In genomic region chr2:162057426-162057825, GRCh38 we compare ENCODE assay signal across 24 cellular contexts. TPM values are rescaled to one million over a fixed set of nuclear protein-coding genes. Genes with fewer than 3 reads are reported as not detected.
DNase-seq lines count a peak whose midpoint lies in the region; ATAC-seq, FAIRE-seq and TF ChIP-seq lines count a peak whose summit lies in the region.
"Had no signal": no experiment of that assay in that cellular context is flagged by ENCODE, and none has a peak within 500 bp of the region (broad histone marks: within the 10 kb centered on the region; RNA-seq: fewer than 3 reads in every experiment).

No MANE protein-coding gene starts in this region.

- no peaks in the 10 kb centered on the region for H3K27me3 Mint-ChIP-seq in activated CD4-positive, alpha-beta T cell treated with anti-CD3 and anti-CD28 coated beads for 36 hours
- H3K27me3 Mint-ChIP-seq in CD4-positive, CD25-positive, alpha-beta regulatory T cell = no peaks in the 10 kb centered on the region
- H3K27me3 Mint-ChIP-seq in T-helper 2 cell treated with Interferon-gamma antibody and Interleukin-4, amounts not matched to agents 5 μg/mL and 100 μg/mL, for 36 hours (ENCODE audit: low read depth) = no peaks in the 10 kb centered on the region
- no peaks in the 10 kb centered on the region for H3K27me3 Mint-ChIP-seq in astrocyte (ENCODE audit: low read depth, unreplicated experiment)
- H3K27me3 Mint-ChIP-seq: brain had no signal

- H2AFZ ChIP-seq in astrocyte (ENCODE audit: low read depth, low read length) = no peak overlapping the region

- H3K4me3 ChIP-seq in CD4-positive, CD25-positive, alpha-beta regulatory T cell (ENCODE audit: low read depth, low read length) = peak overlapping the region; percentile 35
- H3K4me3 ChIP-seq in astrocyte (ENCODE audit: insufficient read depth, low read depth, low read length) = no peak overlapping the region
- H3K4me3 ChIP-seq: HAP-1, Peyer's patch, psoas muscle, SJCRH30, transverse colon had no signal

- FAIRE-seq in astrocyte (lab: Jason Lieb, UNC) = peak; percentile 43
- FAIRE-seq: colon had no signal

- peaks cover 70% of the 10 kb centered on the region for H3K4me1 Mint-ChIP-seq in activated CD4-positive, alpha-beta T cell treated with anti-CD3 and anti-CD28 coated beads for 36 hours
- peaks cover 28 to 79% (median 41%) of the 10 kb centered on the region in 4 donors for H3K4me1 Mint-ChIP-seq in CD4-positive, CD25-positive, alpha-beta regulatory T cell
- H3K4me1 Mint-ChIP-seq in T-helper 2 cell treated with Interferon-gamma antibody and Interleukin-4, amounts not matched to agents 5 μg/mL and 100 μg/mL, for 36 hours (ENCODE audit: low read depth) = peaks cover 74% of the 10 kb centered on the region
- H3K4me1 Mint-ChIP-seq in astrocyte (ENCODE audit: low read depth, unreplicated experiment) = peaks cover 7% of the 10 kb centered on the region

- ATAC-seq in activated CD4-positive, alpha-beta T cell treated with anti-CD3 and anti-CD28 coated beads for 36 hours = peak; percentile 28
- ATAC-seq in CD4-positive, CD25-positive, alpha-beta regulatory T cell (ENCODE audit: low read depth in 2 of 2) = no peak
- ATAC-seq in GM19452 (IDR thresholded peaks at IDR 0.05; ENCODE audit: unreplicated experiment) (no peak), GM19395 (IDR thresholded peaks at IDR 0.05; ENCODE audit: unreplicated experiment) (no peak)
- ATAC-seq: left cardiac atrium, psoas muscle had no signal

- no peaks in the 10 kb centered on the region for H3K27me3 ChIP-seq in CD4-positive, CD25-positive, alpha-beta regulatory T cell (ENCODE audit: control insufficient read depth, insufficient read depth, low read length)
- H3K27me3 ChIP-seq in astrocyte (ENCODE audit: insufficient read depth, low read length) = no peaks in the 10 kb centered on the region
- H3K27me3 ChIP-seq: foreskin keratinocyte, Peyer's patch, SJCRH30, transverse colon had no signal

- H3K9ac ChIP-seq in astrocyte (ENCODE audit: low read length) = no peak overlapping the region

- H4K20me1 ChIP-seq in astrocyte (ENCODE audit: insufficient read depth, low read length) = no peaks in the 10 kb centered on the region

- H3K4me2 ChIP-seq in astrocyte (ENCODE audit: low read length) = no peak overlapping the region

- peaks cover 16% of the 10 kb centered on the region for H3K36me3 Mint-ChIP-seq in activated CD4-positive, alpha-beta T cell treated with anti-CD3 and anti-CD28 coated beads for 36 hours (ENCODE audit: low read depth)
- H3K36me3 Mint-ChIP-seq in CD4-positive, CD25-positive, alpha-beta regulatory T cell = peaks cover 16% of the 10 kb centered on the region
- H3K36me3 Mint-ChIP-seq in T-helper 2 cell treated with Interferon-gamma antibody and Interleukin-4, amounts not matched to agents 5 μg/mL and 100 μg/mL, for 36 hours (ENCODE audit: low read depth) = peaks cover 74% of the 10 kb centered on the region
- peaks cover 2% of the 10 kb centered on the region for H3K36me3 Mint-ChIP-seq in astrocyte (ENCODE audit: low read depth, unreplicated experiment)

- intact Hi-C loops in activated CD4-positive, alpha-beta T cell treated with anti-CD3 and anti-CD28 coated beads for 36 hours (cut with DNase I, micrococcal nuclease) = loop anchor here (2.0 to 10.0 kb wide), 5 partner anchors 65 to 980 kb away; partner anchors contain the start of gene TANK (in 1 of the 2)

- peaks cover 0 to 6% of the 10 kb centered on the region in 2 experiments for H3K9me3 ChIP-seq in CD4-positive, CD25-positive, alpha-beta regulatory T cell (ENCODE audit: control insufficient read depth in 2 of 2, low read length in 2 of 2)
- peaks cover 2% of the 10 kb centered on the region for H3K9me3 ChIP-seq in astrocyte (ENCODE audit: insufficient read depth, low read depth, low read length)
- H3K9me3 ChIP-seq: SJCRH30 had no signal

- POLR2A ChIA-PET in activated CD4-positive, alpha-beta T cell treated with anti-CD3 and anti-CD28 coated beads for 36 hours (lab: Charles Lee) = no interaction called here

- peak overlapping the region; percentile 59 for H3K27ac Mint-ChIP-seq in activated CD4-positive, alpha-beta T cell treated with anti-CD3 and anti-CD28 coated beads for 36 hours
- peak overlapping the region in 2 of 3 donors; percentile 23 to 73 for H3K27ac Mint-ChIP-seq in CD4-positive, CD25-positive, alpha-beta regulatory T cell
- peak overlapping the region; percentile 82 for H3K27ac Mint-ChIP-seq in T-helper 2 cell treated with Interferon-gamma antibody and Interleukin-4, amounts not matched to agents 5 μg/mL and 100 μg/mL, for 36 hours
- H3K27ac Mint-ChIP-seq in astrocyte (ENCODE audit: unreplicated experiment) = no peak overlapping the region
- H3K27ac Mint-ChIP-seq: brain had no signal

- peaks cover 9% of the 10 kb centered on the region for H3K4me1 ChIP-seq in CD4-positive, CD25-positive, alpha-beta regulatory T cell (ENCODE audit: control insufficient read depth, insufficient read depth, low read length, poor library complexity, severe bottlenecking)
- H3K4me1 ChIP-seq in astrocyte (ENCODE audit: insufficient read depth, low read length) = no peaks in the 10 kb centered on the region
- H3K4me1 ChIP-seq: foreskin keratinocyte, psoas muscle, SJCRH30, transverse colon had no signal

- no peak for TF ChIP-seq CTCF in astrocyte (IDR thresholded peaks at IDR 0.05; ENCODE audit: insufficient read depth, low read depth, low read length)

- no peaks in the 10 kb centered on the region for H3K79me2 ChIP-seq in astrocyte (ENCODE audit: insufficient read depth, low read length)

- H3K36me3 ChIP-seq in CD4-positive, CD25-positive, alpha-beta regulatory T cell (ENCODE audit: control insufficient read depth, insufficient read depth, low read length) = no peaks in the 10 kb centered on the region
- no peaks in the 10 kb centered on the region for H3K36me3 ChIP-seq in astrocyte (ENCODE audit: insufficient read depth, low read length)
- H3K36me3 ChIP-seq: HAP-1, SJCRH30, transverse colon had no signal

- no peak overlapping the region for H3K4me3 Mint-ChIP-seq in activated CD4-positive, alpha-beta T cell treated with anti-CD3 and anti-CD28 coated beads for 36 hours
- H3K4me3 Mint-ChIP-seq in CD4-positive, CD25-positive, alpha-beta regulatory T cell = peak overlapping the region; percentile 29 to 66 (median 42)
- peak overlapping the region; percentile 77 for H3K4me3 Mint-ChIP-seq in T-helper 2 cell treated with Interferon-gamma antibody and Interleukin-4, amounts not matched to agents 5 μg/mL and 100 μg/mL, for 36 hours
- H3K4me3 Mint-ChIP-seq in astrocyte (ENCODE audit: unreplicated experiment) = no peak overlapping the region
- H3K4me3 Mint-ChIP-seq: brain had no signal

- peak; percentile 32 for DNase-seq in activated CD4-positive, alpha-beta T cell treated with anti-CD3 and anti-CD28 coated beads for 36 hours
- no peak for DNase-seq in activated CD4-positive, alpha-beta T cell treated with anti-CD3 and anti-CD28 coated beads for 48 hours
- peak in 1 of 3 donors; percentile 61 for DNase-seq in CD4-positive, CD25-positive, alpha-beta regulatory T cell
- DNase-seq in T-helper 2 cell treated with Interferon-gamma antibody and Interleukin-4, amounts not matched to agents 5 μg/mL and 100 μg/mL, for 36 hours (ENCODE audit: low spot score) = no peak
- DNase-seq in astrocyte (ENCODE audit: low read depth) (no peak), T-helper 9 cell (no peak)
- DNase-seq: activated CD4-positive, alpha-beta T cell treated with anti-CD3 and anti-CD28 coated beads for 1 hour; effector CD8-positive, alpha-beta T cell; foreskin keratinocyte; GF-D8; left cardiac atrium; NCI-H1694 treated with DMSO at 0.1 percent for 48 hours; NCI-H2171 treated with DMSO at 0.1 percent for 48 hours; NCI-H524; Peyer's patch; psoas muscle; SJCRH30; transverse colon had no signal

- CTCF ChIA-PET in activated CD4-positive, alpha-beta T cell treated with anti-CD3 and anti-CD28 coated beads for 36 hours (lab: Charles Lee) = interaction anchor here (1.0 to 1.5 kb wide), 3 partner anchors 9 to 104 kb away, joined by 3 to 5 read pairs (median 4); no protein-coding TSS in a partner anchor

- no peak overlapping the region for H3K27ac ChIP-seq in CD4-positive, CD25-positive, alpha-beta regulatory T cell (ENCODE audit: insufficient read depth, low read length, poor library complexity, severe bottlenecking)
- H3K27ac ChIP-seq in astrocyte (ENCODE audit: low read depth, low read length) = no peak overlapping the region
- H3K27ac ChIP-seq: 22Rv1, foreskin keratinocyte, Peyer's patch, psoas muscle, SJCRH30, transverse colon had no signal

- peaks cover 5% of the 10 kb centered on the region for H3K9me3 Mint-ChIP-seq in activated CD4-positive, alpha-beta T cell treated with anti-CD3 and anti-CD28 coated beads for 36 hours (ENCODE audit: low read depth)
- H3K9me3 Mint-ChIP-seq in CD4-positive, CD25-positive, alpha-beta regulatory T cell = peaks cover 0 to 6% (median 0%) of the 10 kb centered on the region in 7 donors
- H3K9me3 Mint-ChIP-seq in T-helper 2 cell treated with Interferon-gamma antibody and Interleukin-4, amounts not matched to agents 5 μg/mL and 100 μg/mL, for 36 hours = peaks cover 16% of the 10 kb centered on the region
- H3K9me3 Mint-ChIP-seq in astrocyte (ENCODE audit: unreplicated experiment) = peaks cover 11% of the 10 kb centered on the region

RNA-seq across cellular contexts. Expression of gene DPP4, which starts 16.6 kb away (rescaled TPM):
- total RNA-seq in activated CD4-positive, alpha-beta T cell treated with anti-CD3 and anti-CD28 coated beads for 36 hours = 10 to 100 TPM; 15.9 to 22.4 TPM
- total RNA-seq in CD4-positive, CD25-positive, alpha-beta regulatory T cell = 12.6 TPM
- polyA plus RNA-seq in CD4-positive, CD25-positive, alpha-beta regulatory T cell = 10 to 100 TPM; 22.3 to 40.8 (median 29.9) TPM
- 5.3 and 6.7 TPM in 2 replicates for total RNA-seq in astrocyte
- total RNA-seq: SJCRH30 had no signal

Comparison
In these comparisons a context has a peak if more than half of its experiments do, and no peak if none do; other contexts are left out.
1. H3K4me3 Mint-ChIP-seq: peak in CD4-positive, CD25-positive, alpha-beta regulatory T cell (4 of 4) and T-helper 2 cell treated with Interferon-gamma antibody and Interleukin-4, amounts not matched to agents 5 μg/mL and 100 μg/mL, for 36 hours (single experiment); none in activated CD4-positive, alpha-beta T cell treated with anti-CD3 and anti-CD28 coated beads for 36 hours (single experiment) and astrocyte (single experiment).